12 cellular contexts compared by ENCODE assay signal in genomic region chr6:162728706-162729105, GRCh38. TPM values are rescaled to one million over a fixed set of nuclear protein-coding genes. Genes with fewer than 3 reads are reported as not detected.
DNase-seq lines count a peak whose midpoint lies in the region; ATAC-seq and TF ChIP-seq lines count a peak whose summit lies in the region.
"Had no signal": no experiment of that assay in that cellular context is flagged by ENCODE, and none has a peak within 500 bp of the region (broad histone marks: within the 10 kb centered on the region; RNA-seq: fewer than 3 reads in every experiment).

No MANE protein-coding gene starts in this region.

- no peak for TF ChIP-seq EP300 in upper lobe of left lung (IDR thresholded peaks at IDR 0.05)

- intact Hi-C loops in left ventricle myocardium inferior (cut with micrococcal nuclease), result no loop called here
- intact Hi-C loops in left ventricle myocardium superior (cut with micrococcal nuclease), result no loop called here
- intact Hi-C loops in dorsolateral prefrontal cortex (cut with DNase I), result loop anchor here in 1 of 2 donors (10.0 kb wide), 2 partner anchors 126 to 284 kb away; no protein-coding TSS in a partner anchor

- no peaks in the 10 kb centered on the region for H3K36me3 ChIP-seq in left ventricle myocardium inferior
- no peaks in the 10 kb centered on the region for H3K36me3 ChIP-seq in upper lobe of left lung
- H3K36me3 ChIP-seq: cardiac muscle cell had no signal

- no peak for TF ChIP-seq POLR2A in upper lobe of left lung (IDR thresholded peaks at IDR 0.05)

- H3K4me3 ChIP-seq in left ventricle myocardium inferior (no peak overlapping the region), dorsolateral prefrontal cortex (peak overlapping the region in 58 of 59 donors; percentile 39 to 99 (median 90)), upper lobe of left lung (no peak overlapping the region)
- H3K4me3 ChIP-seq: cardiac muscle cell had no signal

- H3K27me3 Mint-ChIP-seq in nephron progenitor cell (ENCODE audit: low read depth, poor library complexity), result peaks cover 3% of the 10 kb centered on the region

- no peak overlapping the region for H3K4me3 Mint-ChIP-seq in nephron progenitor cell

- H3K36me3 Mint-ChIP-seq in nephron progenitor cell (ENCODE audit: low read depth), result no peaks in the 10 kb centered on the region

- no peaks in the 10 kb centered on the region for H3K27me3 ChIP-seq in left ventricle myocardium inferior (ENCODE audit: low read depth)
- no peaks in the 10 kb centered on the region for H3K27me3 ChIP-seq in dorsolateral prefrontal cortex
- no peaks in the 10 kb centered on the region for H3K27me3 ChIP-seq in upper lobe of left lung
- H3K27me3 ChIP-seq: cardiac muscle cell had no signal

- peak overlapping the region; percentile 93 for H3K27ac ChIP-seq in left ventricle myocardium inferior (replicated peaks)
- peak overlapping the region in 43 of 59 donors; percentile 7 to 96 (median 77) for H3K27ac ChIP-seq in dorsolateral prefrontal cortex
- peak overlapping the region in 3 of 4 donors; percentile 54 to 91 (median 91) for H3K27ac ChIP-seq in upper lobe of left lung
- H3K27ac ChIP-seq: cardiac muscle cell had no signal

- H3K9me3 Mint-ChIP-seq in nephron progenitor cell, result no peaks in the 10 kb centered on the region

- TF ChIP-seq CTCF in left ventricle myocardium inferior (IDR thresholded peaks at IDR 0.05; ENCODE audit: borderline replicate concordance) (no peak), dorsolateral prefrontal cortex (IDR thresholded peaks at IDR 0.05 in 54 of 56, conservative IDR thresholded peaks at IDR 0.05 in 2 of 56; ENCODE audit: low read depth in 1 of 56, partially characterized antibody in 56 of 56) (no peak), nephron progenitor cell (IDR thresholded peaks at IDR 0.05) (no peak), upper lobe of left lung (IDR thresholded peaks at IDR 0.05) (no peak)

- WGBS in upper lobe of left lung, 2 donors, result 83 to 89% methylated on average over 1 of the region's 1 CpG

- peak overlapping the region; percentile 95 for H3K27ac Mint-ChIP-seq in nephron progenitor cell

- ATAC-seq in left ventricle myocardium superior, result no peak
- ATAC-seq in upper lobe of left lung (ENCODE audit: low FRiP score in 2 of 2), result no peak
- ATAC-seq: left lobe of liver had no signal

- H3K4me1 ChIP-seq in left ventricle myocardium inferior (peaks cover 40% of the 10 kb centered on the region), upper lobe of left lung (peaks cover 3 to 11% (median 6%) of the 10 kb centered on the region in 4 donors)

- peaks cover 13% of the 10 kb centered on the region for H3K9me3 ChIP-seq in left ventricle myocardium inferior (replicated peaks)
- no peaks in the 10 kb centered on the region for H3K9me3 ChIP-seq in upper lobe of left lung

- no peak for DNase-seq in left ventricle myocardium inferior
- no peak for DNase-seq in left ventricle myocardium superior
- no peak for DNase-seq in dorsolateral prefrontal cortex
- no peak for DNase-seq in nephron progenitor cell
- no peak for DNase-seq in upper lobe of left lung
- DNase-seq in activated T-cell treated with anti-CD3 and anti-CD28 coated beads, Interleukin-2, amount 50 U/mL, for 48 hours, result no peak
- DNase-seq in SIG-M5 (lab: John Stamatoyannopoulos, UW), result no peak
- no peak for DNase-seq in DMS79 treated with DMSO at 0.1 percent for 48 hours (lab: John Stamatoyannopoulos, UW)
- DNase-seq: NCI-H226 had no signal

- H3K4me1 Mint-ChIP-seq in nephron progenitor cell, result peaks cover 36% of the 10 kb centered on the region

RNA-seq across cellular contexts. Expression of gene PACRG, which starts 0.9 kb away (rescaled TPM):
- total RNA-seq in left ventricle myocardium inferior, result 10.5 TPM
- 8.2 TPM for total RNA-seq in left ventricle myocardium superior
- total RNA-seq in dorsolateral prefrontal cortex, result 10 to 100 TPM in 100 of 120 experiments, 1 to 10 TPM in 20; 4.8 to 37.4 (median 13.1) TPM
- 10 to 100 TPM in 1 of 6 donors, 1 to 10 TPM in 4, under 1 TPM in 1; 0.52 to 15.3 (median 3.1) TPM for total RNA-seq in upper lobe of left lung
- total RNA-seq: G401 had no signal

RNA-seq across cellular contexts. Expression of gene PRKN, which starts 1.1 kb away (rescaled TPM):
- total RNA-seq in left ventricle myocardium inferior (25.5 TPM), left ventricle myocardium superior (23.1 TPM), dorsolateral prefrontal cortex (10 to 100 TPM; 13.1 to 41.5 (median 26.1) TPM), upper lobe of left lung (10 to 100 TPM in 2 of 6 donors, 1 to 10 TPM in 4; 2.7 to 29.3 (median 5.5) TPM)

Comparison
In these comparisons a context has a peak if more than half of its experiments do, and no peak if none do; other contexts are left out.
1. H3K4me3 ChIP-seq: peak in dorsolateral prefrontal cortex (58 of 59); none in left ventricle myocardium inferior (single experiment) and upper lobe of left lung (0 of 4).
2. Peak in every context shown above with its lines, with median percentiles within 50 percentile points of each other: H3K27ac ChIP-seq.